In genomic region chr17:75976175-75976848, GRCh38 we compare ENCODE assay signal across 1 cellular context.
TF ChIP-seq lines count a peak whose summit lies in the region.

No MANE protein-coding gene starts in this region.

TF ChIP-seq in HepG2, 621 proteins besides CTCF, POLR2A, EP300 and RAD21 (continued from another document and continues in another):
- no peak for TF ChIP-seq ZHX2 (IDR thresholded peaks at IDR 0.05; ENCODE audit: low read depth)
- TF ChIP-seq ZHX2 (CRISPR knock-in tag; IDR thresholded peaks at IDR 0.05; ENCODE audit: borderline replicate concordance) = no peak; the same call in 1 of the 2 replicates
- TF ChIP-seq ZNF713 (CRISPR knock-in tag; IDR thresholded peaks at IDR 0.05) = no peak
- TF ChIP-seq KDM6A (CRISPR knock-in tag; IDR thresholded peaks at IDR 0.05; ENCODE audit: low read depth) = peak; percentile 87
- TF ChIP-seq HDAC1 (CRISPR knock-in tag; IDR thresholded peaks at IDR 0.05) = peak; percentile 69
- no peak for TF ChIP-seq ZBTB49 (CRISPR knock-in tag; IDR thresholded peaks at IDR 0.05; ENCODE audit: borderline replicate concordance)
- TF ChIP-seq ZNF17 (CRISPR knock-in tag; IDR thresholded peaks at IDR 0.05) = no peak
- no peak for TF ChIP-seq ZNF570 (CRISPR knock-in tag; IDR thresholded peaks at IDR 0.05; ENCODE audit: borderline replicate concordance)
- TF ChIP-seq YY1 (IDR thresholded peaks at IDR 0.05; ENCODE audit: insufficient read depth, insufficient replicate concordance, low read depth, low read length) = no peak
- TF ChIP-seq ARNTL (CRISPR knock-in tag; IDR thresholded peaks at IDR 0.05) = peak; percentile 48; the same call in 1 of the 2 replicates
- no peak for TF ChIP-seq MAFF (IDR thresholded peaks at IDR 0.05; ENCODE audit: low read depth, low read length)
- no peak for TF ChIP-seq ELF3 (CRISPR knock-in tag; IDR thresholded peaks at IDR 0.05)
- no peak for TF ChIP-seq HCFC1 (IDR thresholded peaks at IDR 0.05; ENCODE audit: low read depth, low read length)
- TF ChIP-seq SYNCRIP (IDR thresholded peaks at IDR 0.05; ENCODE audit: insufficient read depth, low read depth, low read length) = no peak
- TF ChIP-seq AFF4 (CRISPR knock-in tag; IDR thresholded peaks at IDR 0.05) = no peak
- TF ChIP-seq NKX3-1 (CRISPR knock-in tag; IDR thresholded peaks at IDR 0.05) = no peak
- no peak for TF ChIP-seq JDP2 (CRISPR knock-in tag; IDR thresholded peaks at IDR 0.05; ENCODE audit: borderline replicate concordance)
- no peak for TF ChIP-seq MTERF4 (CRISPR knock-in tag; IDR thresholded peaks at IDR 0.05)
- no peak for TF ChIP-seq CREB3 (CRISPR knock-in tag; IDR thresholded peaks at IDR 0.05)
- TF ChIP-seq NR3C1 (CRISPR knock-in tag; IDR thresholded peaks at IDR 0.05) = no peak
- no peak for TF ChIP-seq HBP1 (CRISPR knock-in tag; IDR thresholded peaks at IDR 0.05; ENCODE audit: low read depth)
- TF ChIP-seq ZNF331 (CRISPR knock-in tag; IDR thresholded peaks at IDR 0.05) = no peak; the same call in 1 of the 2 replicates
- no peak for TF ChIP-seq ZNF484 (CRISPR knock-in tag; IDR thresholded peaks at IDR 0.05; ENCODE audit: borderline replicate concordance, low read depth)
- TF ChIP-seq RNF2 (conservative IDR thresholded peaks at IDR 0.05; ENCODE audit: low read depth) = no peak
- TF ChIP-seq THAP7 (CRISPR knock-in tag; IDR thresholded peaks at IDR 0.05) = no peak
- no peak for TF ChIP-seq PCBP2 (optimal IDR thresholded peaks at IDR 0.05; ENCODE audit: low read depth, low read length, poor library complexity, severe bottlenecking)
- TF ChIP-seq ZNF580 (CRISPR knock-in tag; IDR thresholded peaks at IDR 0.05; ENCODE audit: borderline replicate concordance, low read depth) = no peak
- no peak for TF ChIP-seq ZNF207 (IDR thresholded peaks at IDR 0.05; ENCODE audit: borderline replicate concordance)
- TF ChIP-seq TFDP1 (CRISPR knock-in tag; IDR thresholded peaks at IDR 0.05; ENCODE audit: borderline replicate concordance) = no peak
- TF ChIP-seq FOXK1 (CRISPR knock-in tag; IDR thresholded peaks at IDR 0.05; ENCODE audit: borderline replicate concordance, low read depth) = no peak
- no peak for TF ChIP-seq CENPT (CRISPR knock-in tag; IDR thresholded peaks at IDR 0.05; ENCODE audit: low read depth)
- TF ChIP-seq ZNF546 (CRISPR knock-in tag; conservative IDR thresholded peaks at IDR 0.05) = no peak
- TF ChIP-seq ZNF33A (CRISPR knock-in tag; IDR thresholded peaks at IDR 0.05; ENCODE audit: borderline replicate concordance) = 0 out of 2 replicates have a peak, but pooled peaks have one; percentile 47
- TF ChIP-seq CSRNP1 (CRISPR knock-in tag; IDR thresholded peaks at IDR 0.05) = no peak
- TF ChIP-seq STAT5B (CRISPR knock-in tag; IDR thresholded peaks at IDR 0.05) = no peak
- TF ChIP-seq HNRNPUL1 (IDR thresholded peaks at IDR 0.05; ENCODE audit: low read depth, low read length) = no peak
- TF ChIP-seq PCBP1 (IDR thresholded peaks at IDR 0.05; ENCODE audit: borderline replicate concordance, low read depth, low read length) = no peak
- TF ChIP-seq ZSCAN5A (CRISPR knock-in tag; IDR thresholded peaks at IDR 0.05; ENCODE audit: borderline replicate concordance) = peak; percentile 36; the same call in 1 of the 2 replicates
- no peak for TF ChIP-seq ZNF552 (CRISPR knock-in tag; IDR thresholded peaks at IDR 0.05; ENCODE audit: borderline replicate concordance)
